In genomic region chr4:40276541-40276940, GRCh38 we compare ENCODE assay signal across 18 cellular contexts. TPM values are rescaled to one million over a fixed set of nuclear protein-coding genes. Genes with fewer than 3 reads are reported as not detected.
DNase-seq lines count a peak whose midpoint lies in the region; FAIRE-seq and TF ChIP-seq lines count a peak whose summit lies in the region.
"Had no signal": no experiment of that assay in that cellular context is flagged by ENCODE, and none has a peak within 500 bp of the region (broad histone marks: within the 10 kb centered on the region; RNA-seq: fewer than 3 reads in every experiment).

No MANE protein-coding gene starts in this region.

- peaks cover 61% of the 10 kb centered on the region for H3K4me1 Mint-ChIP-seq in activated naive CD8-positive, alpha-beta T cell (ENCODE audit: low read depth)
- peaks cover 50% of the 10 kb centered on the region for H3K4me1 Mint-ChIP-seq in activated naive CD8-positive, alpha-beta T cell treated with anti-CD3 and anti-CD28 coated beads for 36 hours

- 0 out of 2 replicates have a peak overlapping the region, but pooled peaks have one; percentile 75 for H2BK15ac ChIP-seq in H1 (ENCODE audit: low read length)

- H3K27me3 ChIP-seq in H1 (replicated peaks in 1 of 4; ENCODE audit: control insufficient read depth in 3 of 4, extremely low read depth in 1 of 4, insufficient read depth in 3 of 4, low read length in 3 of 4) (no peaks in the 10 kb centered on the region), sigmoid colon (no peaks in the 10 kb centered on the region)

- H3K36me3 Mint-ChIP-seq in activated naive CD8-positive, alpha-beta T cell: peaks cover 5% of the 10 kb centered on the region
- peaks cover 7% of the 10 kb centered on the region for H3K36me3 Mint-ChIP-seq in activated naive CD8-positive, alpha-beta T cell treated with anti-CD3 and anti-CD28 coated beads for 36 hours

- no peak overlapping the region for H3K56ac ChIP-seq in H1 (replicated peaks; ENCODE audit: insufficient read length, low read depth, low read length)

- WGBS in H1 (ENCODE audit: extremely low coverage in 1 of 2, insufficient coverage in 1 of 2, insufficient read length in 1 of 2, insufficient replicate concordance in 2 of 2, low coverage in 1 of 2, low lambda C conversion rate in 2 of 2, missing lambda C conversion rate in 1 of 2), 2 experiments: 83% methylated on average over 3 of the region's 4 CpGs; no CpG with 5 or more reads in 1 of the 2 experiments
- 74 to 82% methylated on average over 4 of the region's 4 CpGs for whole genome bisulfite sequencing in sigmoid colon, 2 donors

- H3K9me3 Mint-ChIP-seq in activated naive CD8-positive, alpha-beta T cell (ENCODE audit: low read depth): no peaks in the 10 kb centered on the region
- H3K9me3 Mint-ChIP-seq in activated naive CD8-positive, alpha-beta T cell treated with anti-CD3 and anti-CD28 coated beads for 36 hours: peaks cover 8% of the 10 kb centered on the region

- no peak overlapping the region for H3K4me3 Mint-ChIP-seq in activated naive CD8-positive, alpha-beta T cell
- H3K4me3 Mint-ChIP-seq in activated naive CD8-positive, alpha-beta T cell treated with anti-CD3 and anti-CD28 coated beads for 36 hours: no peak overlapping the region

- H2BK120ac ChIP-seq in H1 (replicated peaks; ENCODE audit: low read depth, low read length): no peak overlapping the region

- no peak overlapping the region for H2BK20ac ChIP-seq in H1 (ENCODE audit: low read length)

- DNase-seq in activated naive CD8-positive, alpha-beta T cell treated with anti-CD3 and anti-CD28 coated beads for 36 hours: no peak
- DNase-seq in MV-4-11 (lab: John Stamatoyannopoulos, UW): peak; percentile 17
- DNase-seq in H1 (ENCODE audit: low read depth in 1 of 2, low spot score in 2 of 2): no peak
- DNase-seq in sigmoid colon: peak; percentile 9
- DNase-seq in NK-92 (lab: John Stamatoyannopoulos, UW; ENCODE audit: unreplicated experiment): no peak
- DNase-seq in GF-D8 (lab: John Stamatoyannopoulos, UW): no peak
- no peak for DNase-seq in stimulated activated CD4-positive, alpha-beta T cell treated with anti-CD3 and anti-CD28 coated beads, Interleukin-1b, Interleukin-23, amount 100 ng/mL, for 48 hours
- DNase-seq: Calu3; CD4-positive, alpha-beta memory T cell; DMS79 treated with DMSO at 0.1 percent for 48 hours; GM23248; HCEC 1CT had no signal

- peak overlapping the region; percentile 28 for H3K27ac Mint-ChIP-seq in activated naive CD8-positive, alpha-beta T cell
- H3K27ac Mint-ChIP-seq in activated naive CD8-positive, alpha-beta T cell treated with anti-CD3 and anti-CD28 coated beads for 36 hours: no peak overlapping the region
- H3K27ac Mint-ChIP-seq: CD4-positive, alpha-beta memory T cell had no signal

- no peak overlapping the region for H2BK5ac ChIP-seq in H1 (ENCODE audit: low read depth, low read length)

- intact Hi-C loops in sigmoid colon (cut with DNase I): no loop called here

- POLR2A ChIA-PET in H1 (lab: Charles Lee; ENCODE audit: partially characterized antibody): no interaction called here

- peak overlapping the region; percentile 41; the same call in 1 of the 2 replicates for H2AFZ ChIP-seq in H1 (ENCODE audit: low read length)
- H2AFZ ChIP-seq: GM23248 had no signal

- TF ChIP-seq EP300 in H1 (IDR thresholded peaks at IDR 0.05; ENCODE audit: borderline replicate concordance in 1 of 2, low read depth in 2 of 2, low read length in 2 of 2): no peak
- no peak for TF ChIP-seq EP300 in sigmoid colon (IDR thresholded peaks at IDR 0.05)

- H3K4me1 ChIP-seq in H1 (replicated peaks in 1 of 4; ENCODE audit: control insufficient read depth in 3 of 4, insufficient read depth in 4 of 4, low read length in 3 of 4): no peaks in the 10 kb centered on the region
- H3K4me1 ChIP-seq in sigmoid colon: no peaks in the 10 kb centered on the region

- no peaks in the 10 kb centered on the region for H3K27me3 Mint-ChIP-seq in activated naive CD8-positive, alpha-beta T cell
- H3K27me3 Mint-ChIP-seq in activated naive CD8-positive, alpha-beta T cell treated with anti-CD3 and anti-CD28 coated beads for 36 hours: no peaks in the 10 kb centered on the region
- H3K27me3 Mint-ChIP-seq: CD4-positive, alpha-beta memory T cell had no signal

- no peaks in the 10 kb centered on the region for H3K23me2 ChIP-seq in H1 (ENCODE audit: low read depth, low read length)

- no peak for FAIRE-seq in H1 (lab: Jason Lieb, UNC)
- FAIRE-seq: GM12892, GM18507, H54 had no signal

- no peak overlapping the region for H3K4me2 ChIP-seq in H1 (ENCODE audit: insufficient read depth in 1 of 2, low read depth in 2 of 2, low read length in 2 of 2)

- no peak overlapping the region for H2AK5ac ChIP-seq in H1 (ENCODE audit: low read depth, low read length)

- H3K23ac ChIP-seq in H1 (ENCODE audit: insufficient read length): no peak overlapping the region

- H3K9me3 ChIP-seq in H1 (ENCODE audit: insufficient read depth in 2 of 2, low read depth in 1 of 2, low read length in 1 of 2) (no peaks in the 10 kb centered on the region), sigmoid colon (no peaks in the 10 kb centered on the region)

- H3K79me1 ChIP-seq in H1 (ENCODE audit: low read depth, low read length): no peaks in the 10 kb centered on the region

- TF ChIP-seq RAD21 in H1 (IDR thresholded peaks at IDR 0.05 in 1 of 2, conservative IDR thresholded peaks at IDR 0.05 in 1 of 2; ENCODE audit: low read depth in 2 of 2, low read length in 2 of 2): no peak

- no peak overlapping the region for H3K14ac ChIP-seq in H1 (ENCODE audit: insufficient read length)

- H3K27ac ChIP-seq in H1 (ENCODE audit: low read depth, low read length) (no peak overlapping the region), sigmoid colon (no peak overlapping the region)
- H3K27ac ChIP-seq: C4-2B, GM23248, HL-60 had no signal

- H4K5ac ChIP-seq in H1 (ENCODE audit: insufficient read length, low read depth, low read length): no peak overlapping the region

- TF ChIP-seq CTCF in H1 (IDR thresholded peaks at IDR 0.05; ENCODE audit: control extremely low read depth in 1 of 3, insufficient read depth in 1 of 3, low read depth in 1 of 3, low read length in 3 of 3): no peak
- TF ChIP-seq CTCF in sigmoid colon (IDR thresholded peaks at IDR 0.05): no peak

- no peaks in the 10 kb centered on the region for H3K79me2 ChIP-seq in H1 (ENCODE audit: control insufficient read depth in 1 of 2, insufficient read depth in 2 of 2, low read length in 2 of 2)

- H4K91ac ChIP-seq in H1 (replicated peaks; ENCODE audit: insufficient read length, low read length): no peak overlapping the region

- no peak overlapping the region for H2BK12ac ChIP-seq in H1 (ENCODE audit: low read depth, low read length)

- H3K4ac ChIP-seq in H1 (replicated peaks; ENCODE audit: insufficient read length, low read depth, low read length): no peak overlapping the region

- no peak overlapping the region for H4K8ac ChIP-seq in H1 (ENCODE audit: extremely low read depth, insufficient read depth, low read length)

- H4K20me1 ChIP-seq in H1 (replicated peaks in 1 of 2; ENCODE audit: control insufficient read depth in 1 of 2, insufficient read depth in 2 of 2, low read length in 2 of 2): no peaks in the 10 kb centered on the region

- H3K4me3 ChIP-seq in H1 (ENCODE audit: extremely low read depth in 1 of 4, insufficient read depth in 2 of 4, low read depth in 3 of 4, low read length in 4 of 4): no peak overlapping the region
- H3K4me3 ChIP-seq in sigmoid colon: no peak overlapping the region
- H3K4me3 ChIP-seq: GM23248 had no signal

- H3K9ac ChIP-seq in H1 (replicated peaks in 1 of 4; ENCODE audit: extremely low read depth in 1 of 4, low read depth in 3 of 4, low read length in 3 of 4): no peak overlapping the region
- H3K9ac ChIP-seq: GM23248 had no signal

- CTCF ChIA-PET in H1 (lab: Charles Lee; ENCODE audit: partially characterized antibody): interaction anchor here (0.7 to 1.8 kb wide), 5 partner anchors 30 to 49 kb away, joined by 3 to 4 read pairs (median 3); no protein-coding TSS in a partner anchor

- no peak for TF ChIP-seq POLR2A in H1 (IDR thresholded peaks at IDR 0.05; ENCODE audit: control extremely low read depth in 1 of 2, low read depth in 2 of 2, low read length in 2 of 2)
- no peak for TF ChIP-seq POLR2A in sigmoid colon (IDR thresholded peaks at IDR 0.05)

- no peak overlapping the region for H3K18ac ChIP-seq in H1 (ENCODE audit: extremely low read depth, low read length)

- H3K36me3 ChIP-seq in H1 (ENCODE audit: control insufficient read depth in 2 of 4, insufficient read depth in 4 of 4, low read length in 3 of 4) (no peaks in the 10 kb centered on the region), sigmoid colon (no peaks in the 10 kb centered on the region)

TF ChIP-seq in H1, 55 proteins besides CTCF, POLR2A, EP300 and RAD21:
- TF ChIP-seq SP2 (IDR thresholded peaks at IDR 0.05; ENCODE audit: low read length): no peak
- no peak for TF ChIP-seq JUN (IDR thresholded peaks at IDR 0.05; ENCODE audit: low read depth, low read length)

RNA-seq across cellular contexts. Expression of gene CHRNA9, which starts 58.6 kb away (rescaled TPM):
- under 1 TPM in 1 of 2 experiments, not detected in 1; 0.22 TPM for total RNA-seq in activated naive CD8-positive, alpha-beta T cell treated with anti-CD3 and anti-CD28 coated beads for 36 hours
- 1.4 and 1.5 TPM in 2 replicates for total RNA-seq in H1 (2021; fragmentation: NEBNext Ultra II Directional; extraction: Animal tissue kit (Norgen Biotek cat#: 25700))
- polyA plus RNA-seq in H1 (2011; rRNA removed) (2.8 and 3.3 TPM in 2 replicates), sigmoid colon (not detected)
- 4.0 TPM for polyA plus RNA-seq in H1 (2011; cell fraction: cytosol; rRNA removed)
- 2.9 TPM for polyA plus RNA-seq in H1 (2011; cell fraction: nucleus; rRNA removed)
- 1.7 to 4.8 TPM (median 2.5 TPM) in 4 replicates for polyA plus RNA-seq in H1 (2012, experiment 1 of 2)
- 0.16 TPM for polyA plus RNA-seq in H1 (2012, experiment 2 of 2)
- 4.5 TPM for polyA plus RNA-seq in H1 (2013, experiment 1 of 2)
- polyA plus RNA-seq in H1 (2013, experiment 2 of 2): 4.8 TPM
- polyA minus RNA-seq in H1 (2011; rRNA and poly(A)+ RNA removed): 4.7 and 5.1 TPM in 2 replicates
- polyA minus RNA-seq in H1 (2011; cell fraction: cytosol; rRNA and poly(A)+ RNA removed): 2.1 TPM
- 2.8 TPM for polyA minus RNA-seq in H1 (2011; cell fraction: nucleus; rRNA and poly(A)+ RNA removed)
- total RNA-seq in sigmoid colon: not detected
- total RNA-seq: Calu3; CD4-positive, alpha-beta memory T cell had no signal
- polyA plus RNA-seq: CD4-positive, alpha-beta memory T cell had no signal

Comparison
In these comparisons a context has a peak if more than half of its experiments do, and no peak if none do; other contexts are left out.
1. DNase-seq: peak in MV-4-11 (single experiment) and sigmoid colon (single experiment); none in activated naive CD8-positive, alpha-beta T cell treated with anti-CD3 and anti-CD28 coated beads for 36 hours (single experiment), H1 (0 of 2), NK-92 (single experiment), GF-D8 (single experiment) and stimulated activated CD4-positive, alpha-beta T cell treated with anti-CD3 and anti-CD28 coated beads, Interleukin-1b, Interleukin-23, amount 100 ng/mL, for 48 hours (single experiment).